ENCODE assay signal across 19 cellular contexts in the genomic region with DNA sequence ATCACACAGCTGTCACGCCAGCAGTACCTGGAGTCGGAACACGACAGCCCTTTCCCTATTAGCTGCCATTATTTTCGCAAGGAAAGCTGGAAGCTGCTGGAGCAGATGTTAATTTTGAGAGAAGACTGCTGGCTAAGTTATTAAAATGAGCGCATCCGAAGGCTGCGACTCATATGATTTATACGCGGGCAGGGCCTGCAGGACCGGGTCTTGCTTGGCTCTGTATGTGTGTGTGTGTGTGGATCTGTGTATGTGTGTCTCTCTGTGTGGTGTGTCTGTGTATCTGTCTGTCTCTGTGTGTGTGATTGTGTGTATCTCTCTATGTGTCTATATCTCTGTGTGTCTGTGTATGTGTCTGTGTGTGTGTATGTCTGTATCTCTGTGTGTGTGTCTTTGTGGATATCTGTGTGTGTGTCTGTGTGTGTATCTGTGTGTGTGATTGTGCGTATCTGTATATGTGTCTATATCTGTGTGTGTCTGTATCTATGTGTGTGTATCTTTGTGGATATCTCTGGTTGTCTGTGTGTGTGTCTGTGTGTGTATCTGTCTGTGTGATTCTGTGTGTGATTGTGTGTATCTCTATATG.
"Had no signal": no experiment of that assay in that cellular context is flagged by ENCODE, and none has a peak within 500 bp of the region (broad histone marks: within the 10 kb centered on the region; RNA-seq: fewer than 3 reads in every experiment).

No MANE protein-coding gene starts in this region.

- H3K36me3 ChIP-seq: colonic mucosa, esophagus muscularis mucosa, heart left ventricle, neutrophil, WERI-Rb-1 had no signal

- DNase-seq: activated CD4-positive, alpha-beta memory T cell treated with anti-CD3 and anti-CD28 coated beads for 36 hours; activated CD4-positive, alpha-beta T cell treated with anti-CD3 and anti-CD28 coated beads for 36 hours; activated CD8-positive, alpha-beta memory T cell treated with anti-CD3 and anti-CD28 coated beads, Interleukin-2, amount 10 ng/mL, durations not matched to agents 7 days and 5 days; activated naive CD4-positive, alpha-beta T cell treated with anti-CD3 and anti-CD28 coated beads, Interleukin-2, amount 10 ng/mL, durations not matched to agents 7 days and 5 days; activated T-cell treated with anti-CD3 and anti-CD28 coated beads, Interleukin-2, amount 50 U/mL, for 1 hour; body of pancreas; caudate nucleus; colonic mucosa; heart left ventricle; immature natural killer cell; mucosa of descending colon; naive thymus-derived CD4-positive, alpha-beta T cell; T-helper 1 cell; T1000; WERI-Rb-1 had no signal

- H3K4me1 ChIP-seq: body of pancreas, colonic mucosa, esophagus muscularis mucosa, heart left ventricle, parathyroid adenoma had no signal

- H3K27ac ChIP-seq: body of pancreas, colonic mucosa, esophagus muscularis mucosa, heart left ventricle, neutrophil, parathyroid adenoma, WERI-Rb-1 had no signal

- H3K9ac ChIP-seq: parathyroid adenoma had no signal

- H3K4me3 ChIP-seq: body of pancreas, colonic mucosa, esophagus muscularis mucosa, heart left ventricle, mucosa of descending colon had no signal

- H3K27me3 ChIP-seq: body of pancreas, colonic mucosa, neutrophil had no signal

- ATAC-seq: activated CD4-positive, alpha-beta T cell treated with anti-CD3 and anti-CD28 coated beads for 36 hours; activated CD8-positive, alpha-beta memory T cell treated with anti-CD3 and anti-CD28 coated beads, Interleukin-2, amount 10 ng/mL, durations not matched to agents 7 days and 5 days; body of pancreas; heart left ventricle; mucosa of descending colon; naive thymus-derived CD4-positive, alpha-beta T cell; stimulated activated effector memory CD8-positive, alpha-beta T cell treated with anti-CD3 and anti-CD28 coated beads, Interleukin-12 subunit alpha, Interleukin-12 subunit beta, amount 100 ng/mL, for 72 hours had no signal

- H3K79me2 ChIP-seq: parathyroid adenoma had no signal
